19 cellular contexts compared by ENCODE assay signal in genomic region chrX:65537229-65537628, GRCh38. TPM values are rescaled to one million over a fixed set of nuclear protein-coding genes. Genes with fewer than 3 reads are reported as not detected.
A peak's percentile ranks its signal among the peaks of the same experiment; 100 is the strongest.
DNase-seq lines count a peak whose midpoint lies in the region; ATAC-seq, FAIRE-seq and TF ChIP-seq lines count a peak whose summit lies in the region.
"Had no signal": no experiment of that assay in that cellular context is flagged by ENCODE, and none has a peak within 500 bp of the region (broad histone marks: within the 10 kb centered on the region; RNA-seq: fewer than 3 reads in every experiment).

No MANE protein-coding gene starts in this region.

- TF ChIP-seq CTCF in keratinocyte (optimal IDR thresholded peaks at IDR 0.05 in 1 of 3, IDR thresholded peaks at IDR 0.05 in 1 of 3, conservative IDR thresholded peaks at IDR 0.05 in 1 of 3; ENCODE audit: extremely low read depth in 1 of 3, insufficient read depth in 2 of 3, low read length in 3 of 3): no peak

- no peak overlapping the region for H3K27ac ChIP-seq in keratinocyte (ENCODE audit: control insufficient read depth, insufficient read depth, low read length)
- H3K27ac ChIP-seq: HL-60 had no signal

- FAIRE-seq in keratinocyte (lab: Jason Lieb, UNC) (no peak), urothelium cell line (lab: Jason Lieb, UNC) (no peak)

- peaks cover 1 to 6% (median 4%) of the 10 kb centered on the region in 3 donors for H3K27me3 Mint-ChIP-seq in immature natural killer cell (ENCODE audit: low read depth in 3 of 3)

- H4K20me1 ChIP-seq in keratinocyte (ENCODE audit: control insufficient read depth, extremely low read depth, insufficient read depth, low read length): peaks cover 1% of the 10 kb centered on the region

- no peak for ATAC-seq in GM21367 (IDR thresholded peaks at IDR 0.05; ENCODE audit: unreplicated experiment)
- ATAC-seq: GM23338, Right ventricle myocardium inferior had no signal

- H3K9me3 ChIP-seq in keratinocyte (ENCODE audit: control insufficient read depth, low read depth, low read length): no peaks in the 10 kb centered on the region
- H3K9me3 ChIP-seq: MG63 had no signal

- H3K27ac Mint-ChIP-seq in immature natural killer cell: no peak overlapping the region
- H3K27ac Mint-ChIP-seq: GM23338 had no signal

- peak overlapping the region; percentile 53 for H2AFZ ChIP-seq in keratinocyte (ENCODE audit: control insufficient read depth, low read length)
- H2AFZ ChIP-seq: GM23338 had no signal

- DNase-seq in EH (ENCODE audit: low read depth): peak; percentile 20
- peak; percentile 7 for DNase-seq in RPMI7951 (ENCODE audit: low read depth)
- no peak for DNase-seq in keratinocyte (ENCODE audit: low read depth, low spot score)
- peak; percentile 22 for DNase-seq in urothelium cell line (ENCODE audit: low spot score)
- no peak for DNase-seq in immature natural killer cell
- no peak for DNase-seq in nucleus accumbens (lab: John Stamatoyannopoulos, UW)
- DNase-seq: C1 segment of cervical spinal cord, DMS153, KBM-7, MG63, NCI-H1105 treated with DMSO at 0.1 percent for 48 hours, NCI-H187, NCI-H2171, NCI-H446 treated with DMSO at 0.1 percent for 48 hours, NCI-H774 had no signal

- H3K36me3 ChIP-seq in keratinocyte (ENCODE audit: control insufficient read depth in 2 of 2, extremely low read depth in 1 of 2, insufficient read depth in 2 of 2, low read length in 2 of 2): peaks cover 0 to 2% of the 10 kb centered on the region in 2 experiments
- H3K36me3 ChIP-seq: MG63 had no signal

- H3K27me3 ChIP-seq in keratinocyte (ENCODE audit: control insufficient read depth, extremely low read depth, insufficient read depth, low read length): no peaks in the 10 kb centered on the region
- H3K27me3 ChIP-seq: MG63 had no signal

- H3K79me2 ChIP-seq in keratinocyte (ENCODE audit: control insufficient read depth, insufficient read depth, low read length): peaks cover 23% of the 10 kb centered on the region

- no peak overlapping the region for H3K9ac ChIP-seq in keratinocyte (ENCODE audit: control insufficient read depth, extremely low read depth, insufficient read depth, low read length)

- peaks cover 11% of the 10 kb centered on the region for H3K4me1 ChIP-seq in keratinocyte (ENCODE audit: control insufficient read depth, extremely low read depth, insufficient read depth, low read length)

- peaks cover 17 to 25% of the 10 kb centered on the region in 2 donors for H3K4me1 Mint-ChIP-seq in immature natural killer cell

- dilution Hi-C loops in keratinocyte (cut with MboI; ENCODE audit: extremely low pct_ligation_motif_present, low sequenced_read_pairs): no loop called here

- H3K4me3 Mint-ChIP-seq in immature natural killer cell: no peak overlapping the region
- H3K4me3 Mint-ChIP-seq: GM23338 had no signal

- no peak overlapping the region for H3K4me3 ChIP-seq in keratinocyte (ENCODE audit: control insufficient read depth in 2 of 3, extremely low read depth in 1 of 3, insufficient read depth in 2 of 3, low read depth in 1 of 3, low read length in 3 of 3)
- H3K4me3 ChIP-seq: GM23338, MG63 had no signal

- no peaks in the 10 kb centered on the region for H3K36me3 Mint-ChIP-seq in immature natural killer cell

- no peak overlapping the region for H3K4me2 ChIP-seq in keratinocyte (ENCODE audit: control insufficient read depth, extremely low read depth, insufficient read depth, low read depth, low read length)
- H3K4me2 ChIP-seq: GM23338 had no signal

- H3K9me3 Mint-ChIP-seq in immature natural killer cell: no peaks in the 10 kb centered on the region
- H3K9me3 Mint-ChIP-seq: GM23338 had no signal

- H3K9me1 ChIP-seq in keratinocyte (ENCODE audit: control insufficient read depth, extremely low read depth, insufficient read depth, low read length): peaks cover 2% of the 10 kb centered on the region

RNA-seq across cellular contexts. Expression of gene LAS1L, which starts 2.6 kb away (rescaled TPM):
- total RNA-seq in RPMI7951 (2014; rRNA removed; shearing (Covaris generic)): 37.6 and 39.9 TPM in 2 replicates
- polyA plus RNA-seq in keratinocyte (40.4 to 44.8 TPM (median 41.1 TPM) in 3 replicates), immature natural killer cell (10 to 100 TPM; 31.8 to 39.3 (median 38.3) TPM)
- polyA plus RNA-seq in keratinocyte (2011; ENCODE audit: low read depth): 19.9 TPM
- 36.5 and 44.3 TPM in 2 replicates for polyA plus RNA-seq in keratinocyte (2011; cell fraction: cytosol; rRNA removed)
- polyA plus RNA-seq in keratinocyte (2011; cell fraction: nucleus; rRNA removed): 58.0 and 65.5 TPM in 2 replicates
- polyA plus RNA-seq in keratinocyte (2012; ENCODE audit: low replicate concordance): 22.8 and 44.3 TPM in 2 replicates
- 24.8 to 33.7 TPM (median 32.5 TPM) in 3 replicates for polyA minus RNA-seq in keratinocyte
- 18.2 TPM for polyA minus RNA-seq in keratinocyte (2011; cell fraction: cytosol; rRNA and poly(A)+ RNA removed)
- polyA minus RNA-seq in keratinocyte (2011; cell fraction: nucleus; rRNA and poly(A)+ RNA removed): 16.9 and 26.8 TPM in 2 replicates

Comparison
In these comparisons a context has a peak if more than half of its experiments do, and no peak if none do; other contexts are left out.
1. DNase-seq: peak in EH (single experiment), RPMI7951 (single experiment) and urothelium cell line (single experiment); none in keratinocyte (single experiment), immature natural killer cell (0 of 3) and nucleus accumbens (0 of 56).